14 cellular contexts compared by ENCODE assay signal in genomic region chr1:10671090-10671489, GRCh38.
DNase-seq lines count a peak whose midpoint lies in the region; ATAC-seq and TF ChIP-seq lines count a peak whose summit lies in the region.
"Had no signal": no experiment of that assay in that cellular context is flagged by ENCODE, and none has a peak within 500 bp of the region (broad histone marks: within the 10 kb centered on the region; RNA-seq: fewer than 3 reads in every experiment).

No MANE protein-coding gene starts in this region.

- H3K27me3 ChIP-seq in cardiac muscle cell (no peaks in the 10 kb centered on the region), right cardiac atrium (ENCODE audit: control insufficient read depth, insufficient read depth) (no peaks in the 10 kb centered on the region), vagina (no peaks in the 10 kb centered on the region)
- H3K27me3 ChIP-seq: testis had no signal

- TF ChIP-seq POLR2A in vagina (IDR thresholded peaks at IDR 0.05) (no peak), lower leg skin (IDR thresholded peaks at IDR 0.05) (no peak)

- H3K4me1 Mint-ChIP-seq in brain, result peaks cover 86% of the 10 kb centered on the region
- peaks cover 16 to 29% (median 22%) of the 10 kb centered on the region in 3 donors for H3K4me1 Mint-ChIP-seq in naive B cell

- no peak for ATAC-seq in right cardiac atrium
- peak; percentile 34 to 51 for ATAC-seq in naive B cell (ENCODE audit: low read depth in 2 of 2)
- ATAC-seq in GM21528 (IDR thresholded peaks at IDR 0.05; ENCODE audit: low FRiP score, unreplicated experiment), result no peak
- ATAC-seq: activated CD8-positive, alpha-beta T cell treated with anti-CD3 and anti-CD28 coated beads, Interleukin-2, amount 10 ng/mL, durations not matched to agents 7 days and 5 days had no signal

- H3K4me3 Mint-ChIP-seq in brain (peak overlapping the region in 1 of 5 experiments; percentile 42), naive B cell (peak overlapping the region in 1 of 8 donors; percentile 35)
- H3K4me3 Mint-ChIP-seq: activated CD8-positive, alpha-beta T cell treated with anti-CD3 and anti-CD28 coated beads, Interleukin-2, amount 10 ng/mL, durations not matched to agents 7 days and 5 days; naive thymus-derived CD4-positive, alpha-beta T cell had no signal

- DNase-seq in cardiac muscle cell (ENCODE audit: low read depth in 1 of 2, low spot score in 1 of 2), result no peak
- no peak for DNase-seq in right cardiac atrium
- DNase-seq in naive B cell, result no peak
- no peak for DNase-seq in vagina (ENCODE audit: extremely low spot score in 2 of 2)
- DNase-seq in lower leg skin (ENCODE audit: low spot score in 2 of 2), result no peak
- DNase-seq in globus pallidus (ENCODE audit: low spot score), result no peak
- DNase-seq: activated CD8-positive, alpha-beta T cell treated with anti-CD3 and anti-CD28 coated beads, Interleukin-2, amount 10 ng/mL, durations not matched to agents 7 days and 5 days; amygdala; MM.1S; naive thymus-derived CD4-positive, alpha-beta T cell; testis had no signal

- H3K9me3 Mint-ChIP-seq in brain (peaks cover 0 to 2% (median 0%) of the 10 kb centered on the region in 5 experiments), naive B cell (no peaks in the 10 kb centered on the region)
- H3K9me3 Mint-ChIP-seq: activated T-helper 2 cell treated with anti-CD3 and anti-CD28 coated beads, Interferon-gamma antibody, Interleukin-2, Interleukin-4, amounts not matched to agents 10 μg/mL and 5 μg/mL and 100 μg/mL, durations not matched to agents 14 hours and 24 hours and 36 hours; naive thymus-derived CD4-positive, alpha-beta T cell had no signal

- no peaks in the 10 kb centered on the region for H3K36me3 ChIP-seq in cardiac muscle cell
- no peaks in the 10 kb centered on the region for H3K36me3 ChIP-seq in vagina

- H3K4me1 ChIP-seq in cardiac muscle cell (ENCODE audit: low read depth) (peaks cover 41% of the 10 kb centered on the region), right cardiac atrium (ENCODE audit: control insufficient read depth, insufficient read depth, low read length) (peaks cover 5% of the 10 kb centered on the region), vagina (peaks cover 41% of the 10 kb centered on the region)
- H3K4me1 ChIP-seq: testis had no signal

- intact Hi-C loops in right cardiac atrium (cut with DNase I), result loop anchor here in 1 of 4 donors (10.0 kb wide), 1 partner anchor 194 kb away; no protein-coding TSS in a partner anchor
- intact Hi-C loops in vagina (cut with DNase I), result no loop called here
- intact Hi-C loops in lower leg skin (cut with DNase I; ENCODE audit: low total_unique reads), result no loop called here

- H3K9me3 ChIP-seq in cardiac muscle cell (ENCODE audit: low read depth) (no peaks in the 10 kb centered on the region), right cardiac atrium (ENCODE audit: control insufficient read depth, low read length) (no peaks in the 10 kb centered on the region), vagina (no peaks in the 10 kb centered on the region)
- H3K9me3 ChIP-seq: testis had no signal

- H3K27ac ChIP-seq in cardiac muscle cell (peak overlapping the region; percentile 14), right cardiac atrium (ENCODE audit: low read length) (no peak overlapping the region), vagina (peak overlapping the region; percentile 18)
- H3K27ac ChIP-seq: testis had no signal

- 69% methylated on average over 18 of the region's 18 CpGs for WGBS in right cardiac atrium
- 38 to 64% methylated on average over 18 of the region's 18 CpGs for WGBS in lower leg skin, 2 donors

- no peaks in the 10 kb centered on the region for H3K36me3 Mint-ChIP-seq in brain
- no peaks in the 10 kb centered on the region for H3K36me3 Mint-ChIP-seq in naive B cell
- H3K36me3 Mint-ChIP-seq: naive thymus-derived CD4-positive, alpha-beta T cell had no signal

- H3K27me3 Mint-ChIP-seq in brain (no peaks in the 10 kb centered on the region), naive B cell (no peaks in the 10 kb centered on the region)
- H3K27me3 Mint-ChIP-seq: naive thymus-derived CD4-positive, alpha-beta T cell had no signal

- H3K4me3 ChIP-seq in cardiac muscle cell (no peak overlapping the region), right cardiac atrium (ENCODE audit: low read length) (no peak overlapping the region), vagina (no peak overlapping the region), lower leg skin (ENCODE audit: low read depth, poor library complexity, severe bottlenecking) (no peak overlapping the region)
- H3K4me3 ChIP-seq: testis had no signal

- peak overlapping the region in 4 of 5 experiments; percentile 22 to 90 (median 70) for H3K27ac Mint-ChIP-seq in brain
- peak overlapping the region in 1 of 6 donors; percentile 13 for H3K27ac Mint-ChIP-seq in naive B cell
- H3K27ac Mint-ChIP-seq: activated CD8-positive, alpha-beta T cell treated with anti-CD3 and anti-CD28 coated beads, Interleukin-2, amount 10 ng/mL, durations not matched to agents 7 days and 5 days; activated T-helper 2 cell treated with anti-CD3 and anti-CD28 coated beads, Interferon-gamma antibody, Interleukin-2, Interleukin-4, amounts not matched to agents 10 μg/mL and 5 μg/mL and 100 μg/mL, durations not matched to agents 14 hours and 24 hours and 36 hours; naive thymus-derived CD4-positive, alpha-beta T cell had no signal

- TF ChIP-seq CTCF in cardiac muscle cell (IDR thresholded peaks at IDR 0.05; ENCODE audit: low read depth, low read length) (no peak), brain (conservative IDR thresholded peaks at IDR 0.05) (no peak), vagina (IDR thresholded peaks at IDR 0.05) (no peak), lower leg skin (IDR thresholded peaks at IDR 0.05) (no peak)

Comparison
In these comparisons a context has a peak if more than half of its experiments do, and no peak if none do; other contexts are left out.
1. ATAC-seq: peak in naive B cell (2 of 2); none in right cardiac atrium (0 of 2) and GM21528 (single experiment).